13 cellular contexts compared by ENCODE assay signal in the genomic region with DNA sequence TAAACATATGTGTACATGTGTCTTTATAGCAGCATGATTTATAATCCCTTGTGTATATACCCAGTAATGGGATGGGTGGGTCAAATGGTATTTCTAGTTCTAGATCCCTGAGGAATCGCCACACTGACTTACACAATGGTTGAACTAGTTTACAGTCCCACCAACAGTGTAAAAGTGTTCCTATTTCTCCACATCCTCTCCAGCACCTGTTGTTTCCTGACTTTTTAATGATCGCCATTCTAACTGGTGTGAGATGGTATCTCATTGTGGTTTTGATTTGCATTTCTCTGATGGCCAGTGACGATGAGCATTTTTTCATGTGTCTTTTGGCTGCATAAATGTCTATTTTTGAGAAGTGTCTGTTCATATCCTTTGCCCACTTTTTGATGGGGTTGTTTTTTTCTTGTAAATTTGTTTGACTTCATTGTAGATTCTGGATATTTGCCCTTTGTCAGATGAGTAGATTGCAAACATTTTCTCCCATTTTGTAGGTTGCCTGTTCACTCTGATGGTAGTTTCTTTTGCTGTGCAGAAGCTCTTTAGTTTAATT. TPM values are rescaled to one million over a fixed set of nuclear protein-coding genes. Genes with fewer than 3 reads are reported as not detected.
"Had no signal": no experiment of that assay in that cellular context is flagged by ENCODE, and none has a peak within 500 bp of the region (broad histone marks: within the 10 kb centered on the region; RNA-seq: fewer than 3 reads in every experiment).

No MANE protein-coding gene starts in this region.

RNA-seq across cellular contexts. Expression of a gene that starts 15.6 kb away (rescaled TPM):
- total RNA-seq: activated B cell treated with CpG ODN at 0.5 μM for 24 hours; activated CD4-positive, alpha-beta memory T cell treated with anti-CD3 and anti-CD28 coated beads for 36 hours; activated CD4-positive, alpha-beta T cell treated with anti-CD3 and anti-CD28 coated beads for 36 hours; activated CD4-positive, alpha-beta T cell treated with anti-CD3 and anti-CD28 coated beads, Interleukin-2, amount 10 ng/mL, durations not matched to agents 7 days and 5 days; activated CD8-positive, alpha-beta memory T cell treated with anti-CD3 and anti-CD28 coated beads for 36 hours; activated CD8-positive, alpha-beta T cell treated with anti-CD3 and anti-CD28 coated beads for 36 hours; activated CD8-positive, alpha-beta T cell treated with anti-CD3 and anti-CD28 coated beads, Interleukin-2, amount 10 ng/mL, durations not matched to agents 7 days and 5 days; T-helper 1 cell treated with Interleukin-12 subunit alpha and Interleukin-12 subunit beta and Interleukin-4 antibody, amounts not matched to agents 30 ng/mL and 1 ng/mL, for 36 hours; T-helper 17 cell; T-helper 2 cell treated with Interferon-gamma antibody and Interleukin-4, amounts not matched to agents 100 ng/mL and 5 ng/mL, for 36 hours had no signal

RNA-seq across cellular contexts. Expression of a gene that starts 26.5 kb away (rescaled TPM):
- total RNA-seq: activated B cell treated with CpG ODN at 0.5 μM for 24 hours; activated CD4-positive, alpha-beta memory T cell treated with anti-CD3 and anti-CD28 coated beads for 36 hours; activated CD4-positive, alpha-beta memory T cell treated with anti-CD3 and anti-CD28 coated beads, Interleukin-2, amount 10 ng/mL, durations not matched to agents 7 days and 5 days; activated CD4-positive, alpha-beta T cell treated with anti-CD3 and anti-CD28 coated beads for 36 hours; activated CD4-positive, alpha-beta T cell treated with anti-CD3 and anti-CD28 coated beads, Interleukin-2, amount 10 ng/mL, durations not matched to agents 24 days and 14 days; activated CD4-positive, alpha-beta T cell treated with anti-CD3 and anti-CD28 coated beads, Interleukin-2, amount 10 ng/mL, durations not matched to agents 7 days and 5 days; activated CD8-positive, alpha-beta memory T cell treated with anti-CD3 and anti-CD28 coated beads for 36 hours; activated CD8-positive, alpha-beta memory T cell treated with anti-CD3 and anti-CD28 coated beads, Interleukin-2, amount 10 ng/mL, durations not matched to agents 7 days and 5 days; activated CD8-positive, alpha-beta T cell treated with anti-CD3 and anti-CD28 coated beads for 36 hours; activated CD8-positive, alpha-beta T cell treated with anti-CD3 and anti-CD28 coated beads, Interleukin-2, amount 10 ng/mL, durations not matched to agents 7 days and 5 days; T-helper 1 cell treated with Interleukin-12 subunit alpha and Interleukin-12 subunit beta and Interleukin-4 antibody, amounts not matched to agents 30 ng/mL and 1 ng/mL, for 36 hours; T-helper 17 cell; T-helper 2 cell treated with Interferon-gamma antibody and Interleukin-4, amounts not matched to agents 100 ng/mL and 5 ng/mL, for 36 hours had no signal

RNA-seq across cellular contexts. Expression of a gene that starts 36.2 kb away (rescaled TPM):
- total RNA-seq: activated B cell treated with CpG ODN at 0.5 μM for 24 hours; activated CD4-positive, alpha-beta T cell treated with anti-CD3 and anti-CD28 coated beads, Interleukin-2, amount 10 ng/mL, durations not matched to agents 24 days and 14 days; activated CD4-positive, alpha-beta T cell treated with anti-CD3 and anti-CD28 coated beads, Interleukin-2, amount 10 ng/mL, durations not matched to agents 7 days and 5 days; activated CD8-positive, alpha-beta memory T cell treated with anti-CD3 and anti-CD28 coated beads for 36 hours; T-helper 1 cell treated with Interleukin-12 subunit alpha and Interleukin-12 subunit beta and Interleukin-4 antibody, amounts not matched to agents 30 ng/mL and 1 ng/mL, for 36 hours; T-helper 17 cell had no signal
